In genomic region chr6:130018830-130019795, GRCh38 we compare ENCODE assay signal across 8 cellular contexts. TPM values are rescaled to one million over a fixed set of nuclear protein-coding genes. Genes with fewer than 3 reads are reported as not detected.
DNase-seq lines count a peak whose midpoint lies in the region; ATAC-seq and TF ChIP-seq lines count a peak whose summit lies in the region.

No MANE protein-coding gene starts in this region.

- DNase-seq in COLO668 (lab: John Stamatoyannopoulos, UW; ENCODE audit: unreplicated experiment) (peak; percentile 35), Karpas-422 (peak; percentile 61), WTC11 (ENCODE audit: low spot score) (peak; percentile 40), chondrocyte (ENCODE audit: low spot score) (no peak), left colon (peak; percentile 27 to 49), COR-L47 (lab: John Stamatoyannopoulos, UW) (no peak)
- peak; percentile 19 for DNase-seq in stimulated activated CD4-positive, alpha-beta T cell treated with anti-CD3 and anti-CD28 coated beads, Interleukin-2, amount 100 ng/mL, for 4 hours (ENCODE audit: low read depth)

- H3K9ac ChIP-seq in Karpas-422 (ENCODE audit: low read length), result peak overlapping the region; percentile 63

- intact Hi-C loops in left colon (cut with DNase I, micrococcal nuclease), result no loop called here

- no peaks in the 10 kb centered on the region for H3K79me2 ChIP-seq in Karpas-422 (ENCODE audit: low read length)

- no peak for TF ChIP-seq CTCF in WTC11 (IDR thresholded peaks at IDR 0.05)
- no peak for TF ChIP-seq CTCF in chondrocyte (IDR thresholded peaks at IDR 0.05)

- ATAC-seq in GM21423 (IDR thresholded peaks at IDR 0.05; ENCODE audit: unreplicated experiment) (peak; percentile 22), WTC11 (peak; percentile 20), left colon (peak; percentile 21)

- CTCF ChIA-PET in WTC11 (lab: Charles Lee), result interaction anchor here (1.1 kb wide), 1 partner anchor 243 kb away, joined by 5 read pairs; no protein-coding TSS in a partner anchor

- peak overlapping the region; percentile 77 for H3K4me3 ChIP-seq in Karpas-422 (ENCODE audit: low read length)

- H2AFZ ChIP-seq in Karpas-422 (ENCODE audit: low read length), result peak overlapping the region; percentile 97

- H3K9me3 Mint-ChIP-seq in WTC11 (no peaks in the 10 kb centered on the region), chondrocyte (ENCODE audit: low read depth) (no peaks in the 10 kb centered on the region)

- no peaks in the 10 kb centered on the region for H3K36me3 Mint-ChIP-seq in WTC11
- peaks cover 1% of the 10 kb centered on the region for H3K36me3 Mint-ChIP-seq in chondrocyte (ENCODE audit: low read depth)

- no peaks in the 10 kb centered on the region for H4K20me1 ChIP-seq in Karpas-422 (ENCODE audit: insufficient read depth, low read depth, low read length)

- H3K9me2 ChIP-seq in Karpas-422 (replicated peaks; ENCODE audit: insufficient read depth, low read length), result no peaks in the 10 kb centered on the region

- H3K4me3 Mint-ChIP-seq in WTC11 (peak overlapping the region; percentile 97), chondrocyte (ENCODE audit: unreplicated experiment) (peak overlapping the region; percentile 95)

- H3K4me1 ChIP-seq in Karpas-422 (ENCODE audit: low read length), result peaks cover 11% of the 10 kb centered on the region

- no peaks in the 10 kb centered on the region for H3K36me3 ChIP-seq in Karpas-422 (ENCODE audit: insufficient read depth, low read length)

- no peak overlapping the region for H3K27ac ChIP-seq in Karpas-422 (ENCODE audit: low read length)

- peak overlapping the region; percentile 91 for H3K4me2 ChIP-seq in Karpas-422 (ENCODE audit: low read depth, low read length, poor library complexity, severe bottlenecking)

- H3K9me3 ChIP-seq in Karpas-422 (ENCODE audit: low read length), result no peaks in the 10 kb centered on the region

- peaks cover 21% of the 10 kb centered on the region for H3K4me1 Mint-ChIP-seq in WTC11
- peaks cover 11% of the 10 kb centered on the region for H3K4me1 Mint-ChIP-seq in chondrocyte (ENCODE audit: low read depth)

- H3K27me3 ChIP-seq in Karpas-422 (ENCODE audit: low read length), result no peaks in the 10 kb centered on the region

- peaks cover 4% of the 10 kb centered on the region; the same call in 1 of the 2 replicates for H3K27me3 Mint-ChIP-seq in WTC11 (ENCODE audit: low read depth)
- no peaks in the 10 kb centered on the region for H3K27me3 Mint-ChIP-seq in chondrocyte (ENCODE audit: low read depth)

- POLR2A ChIA-PET in WTC11 (lab: Charles Lee), result no interaction called here

- H3K27ac Mint-ChIP-seq in WTC11 (peak overlapping the region; percentile 82), chondrocyte (ENCODE audit: unreplicated experiment) (peak overlapping the region; percentile 95)

TF ChIP-seq in WTC11, 78 proteins besides CTCF, POLR2A, EP300 and RAD21:
- TF ChIP-seq ZBTB43 (CRISPR knock-in tag; IDR thresholded peaks at IDR 0.05) (peak; percentile 88), FOXP4 (CRISPR knock-in tag; IDR thresholded peaks at IDR 0.05) (peak; percentile 34; the same call in 1 of the 2 replicates), FOXP1 (CRISPR knock-in tag; IDR thresholded peaks at IDR 0.05; ENCODE audit: borderline replicate concordance) (no peak)

RNA-seq across cellular contexts. Expression of gene L3MBTL3, which starts 0.7 kb away (rescaled TPM):
- 1.7 and 6.1 TPM in 2 replicates for total RNA-seq in Karpas-422 (2014; rRNA removed; shearing (Covaris generic); ENCODE audit: low replicate concordance)
- total RNA-seq in WTC11 (2021) (13.0 to 18.1 TPM (median 13.7 TPM) in 3 replicates), chondrocyte (10.0 to 16.7 TPM (median 15.4 TPM) in 3 replicates), left colon (10 to 100 TPM in 1 of 2 donors, 1 to 10 TPM in 1; 8.4 to 14.9 TPM)

Comparison
In these comparisons a context has a peak if more than half of its experiments do, and no peak if none do; other contexts are left out.
1. DNase-seq: peak in COLO668 (single experiment), Karpas-422 (single experiment), WTC11 (single experiment), left colon (2 of 2) and stimulated activated CD4-positive, alpha-beta T cell treated with anti-CD3 and anti-CD28 coated beads, Interleukin-2, amount 100 ng/mL, for 4 hours (single experiment); none in chondrocyte (single experiment) and COR-L47 (single experiment).
2. Peak in every context shown above with its lines, with median percentiles within 50 percentile points of each other: ATAC-seq.